31 cellular contexts compared by ENCODE assay signal in the genomic region with DNA sequence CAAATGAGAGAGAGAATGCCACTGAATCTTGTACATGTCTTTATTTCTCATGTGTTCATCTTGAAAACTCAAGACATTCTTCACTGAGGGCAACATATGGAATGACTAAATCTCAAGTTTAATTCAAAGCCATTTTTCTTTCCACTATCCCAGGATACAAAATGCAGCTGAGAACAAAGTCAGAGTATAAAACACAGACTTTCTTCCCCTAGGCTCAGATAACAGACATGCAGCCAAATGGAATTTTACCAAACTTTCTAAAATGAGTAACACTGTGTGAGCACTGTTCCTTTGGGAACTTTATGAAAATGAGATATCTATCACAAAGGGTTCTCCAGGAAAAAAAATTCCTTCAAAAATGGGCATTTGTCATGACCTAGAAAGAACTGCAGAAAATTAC. TPM values are rescaled to one million over a fixed set of nuclear protein-coding genes. Genes with fewer than 3 reads are reported as not detected.
DNase-seq lines count a peak whose midpoint lies in the region; ATAC-seq and TF ChIP-seq lines count a peak whose summit lies in the region.
"Had no signal": no experiment of that assay in that cellular context is flagged by ENCODE, and none has a peak within 500 bp of the region (broad histone marks: within the 10 kb centered on the region; RNA-seq: fewer than 3 reads in every experiment).

No MANE protein-coding gene starts in this region.

- peak overlapping the region; percentile 31 for H3K27ac Mint-ChIP-seq in mesothelial cell of epicardium
- H3K27ac Mint-ChIP-seq: activated CD4-positive, alpha-beta T cell treated with anti-CD3 and anti-CD28 coated beads for 36 hours; activated T-cell treated with anti-CD3 and anti-CD28 coated beads, Interleukin-2, amount 50 U/mL, for 24 hours; CD8-positive, alpha-beta T cell; neural progenitor cell; stimulated activated naive B cell treated with anti-CD40 and anti-IgM and Interleukin-4, amounts not matched to agents 10 μg/mL and 1 μg/mL and 100 μg/mL, for 72 hours had no signal

- peaks cover under 1% of the 10 kb centered on the region for H3K9me3 Mint-ChIP-seq in mesothelial cell of epicardium
- H3K9me3 Mint-ChIP-seq: neural progenitor cell had no signal

- no peaks in the 10 kb centered on the region for H3K36me3 Mint-ChIP-seq in mesothelial cell of epicardium
- H3K36me3 Mint-ChIP-seq: CD8-positive, alpha-beta T cell; neural progenitor cell; stimulated activated naive B cell treated with anti-CD40 and anti-IgM and Interleukin-4, amounts not matched to agents 10 μg/mL and 1 μg/mL and 100 μg/mL, for 72 hours had no signal

- no peak for TF ChIP-seq EP300 in stomach (IDR thresholded peaks at IDR 0.05)

- H3K4me3 Mint-ChIP-seq in mesothelial cell of epicardium: no peak overlapping the region
- H3K4me3 Mint-ChIP-seq: activated CD4-positive, alpha-beta T cell treated with anti-CD3 and anti-CD28 coated beads for 36 hours; activated T-cell treated with anti-CD3 and anti-CD28 coated beads, Interleukin-2, amount 50 U/mL, for 24 hours; CD8-positive, alpha-beta T cell; neural progenitor cell; stimulated activated naive B cell treated with anti-CD40 and anti-IgM and Interleukin-4, amounts not matched to agents 10 μg/mL and 1 μg/mL and 100 μg/mL, for 72 hours had no signal

- peaks cover 11% of the 10 kb centered on the region for H3K27me3 Mint-ChIP-seq in mesothelial cell of epicardium (ENCODE audit: low read depth)
- H3K27me3 Mint-ChIP-seq: activated CD4-positive, alpha-beta T cell treated with anti-CD3 and anti-CD28 coated beads for 36 hours; activated T-cell treated with anti-CD3 and anti-CD28 coated beads, Interleukin-2, amount 50 U/mL, for 24 hours; stimulated activated naive B cell treated with anti-CD40 and anti-IgM and Interleukin-4, amounts not matched to agents 10 μg/mL and 1 μg/mL and 100 μg/mL, for 72 hours had no signal

- peak overlapping the region; percentile 43 to 75 for H3K27ac ChIP-seq in ascending aorta
- peak overlapping the region; percentile 3 to 32 for H3K27ac ChIP-seq in tibial artery
- no peak overlapping the region for H3K27ac ChIP-seq in stomach
- H3K27ac ChIP-seq: KMS-11, neural progenitor cell, psoas muscle, skin epidermis, tibial nerve had no signal

- no peak for TF ChIP-seq POLR2A in stomach (IDR thresholded peaks at IDR 0.05)

- H3K4me3 ChIP-seq in ascending aorta: no peak overlapping the region
- no peak overlapping the region for H3K4me3 ChIP-seq in fibroblast of mammary gland (ENCODE audit: control insufficient read depth, low read depth, low read length)
- no peak overlapping the region for H3K4me3 ChIP-seq in tibial artery
- no peak overlapping the region for H3K4me3 ChIP-seq in stomach
- H3K4me3 ChIP-seq: neural progenitor cell, psoas muscle, skin epidermis, tibial nerve had no signal

- intact Hi-C loops in ascending aorta (cut with DNase I) (no loop called here), tibial artery (cut with DNase I; ENCODE audit: low total_unique reads) (no loop called here), stomach (cut with DNase I; ENCODE audit: low total_unique reads) (no loop called here)

- ATAC-seq in HG03039 (IDR thresholded peaks at IDR 0.05; ENCODE audit: unreplicated experiment): no peak
- no peak for ATAC-seq in GM21717 (IDR thresholded peaks at IDR 0.05; ENCODE audit: unreplicated experiment)
- ATAC-seq: activated CD4-positive, alpha-beta T cell treated with anti-CD3 and anti-CD28 coated beads for 36 hours; CD8-positive, alpha-beta T cell; psoas muscle; stimulated activated naive B cell treated with anti-CD40 and anti-IgM and Interleukin-4, amounts not matched to agents 10 μg/mL and 1 μg/mL and 100 μg/mL, for 72 hours had no signal

- no peaks in the 10 kb centered on the region for H3K9me3 ChIP-seq in ascending aorta
- H3K9me3 ChIP-seq in tibial artery: no peaks in the 10 kb centered on the region
- peaks cover 0 to 17% (median 2%) of the 10 kb centered on the region in 4 donors for H3K9me3 ChIP-seq in stomach
- H3K9me3 ChIP-seq: psoas muscle, tibial nerve had no signal

- TF ChIP-seq CTCF in ascending aorta (IDR thresholded peaks at IDR 0.05) (no peak), fibroblast of mammary gland (conservative IDR thresholded peaks at IDR 0.05; ENCODE audit: control insufficient read depth, insufficient read depth, low read depth, low read length) (no peak), mesothelial cell of epicardium (IDR thresholded peaks at IDR 0.05; ENCODE audit: unreplicated experiment) (no peak), tibial artery (IDR thresholded peaks at IDR 0.05) (no peak), stomach (IDR thresholded peaks at IDR 0.05) (no peak)

- no peaks in the 10 kb centered on the region for H3K36me3 ChIP-seq in ascending aorta
- no peaks in the 10 kb centered on the region for H3K36me3 ChIP-seq in tibial artery
- no peaks in the 10 kb centered on the region for H3K36me3 ChIP-seq in stomach
- H3K36me3 ChIP-seq: neural progenitor cell, tibial nerve had no signal

- peaks cover 21% of the 10 kb centered on the region for H3K4me1 Mint-ChIP-seq in mesothelial cell of epicardium
- H3K4me1 Mint-ChIP-seq: activated CD4-positive, alpha-beta T cell treated with anti-CD3 and anti-CD28 coated beads for 36 hours; neural progenitor cell; stimulated activated naive B cell treated with anti-CD40 and anti-IgM and Interleukin-4, amounts not matched to agents 10 μg/mL and 1 μg/mL and 100 μg/mL, for 72 hours had no signal

- DNase-seq in ascending aorta (ENCODE audit: low spot score in 2 of 2): no peak
- DNase-seq in fibroblast of mammary gland (ENCODE audit: low read depth): peak; percentile 62
- DNase-seq in mesothelial cell of epicardium (ENCODE audit: low spot score in 2 of 2, unreplicated experiment in 2 of 2): no peak
- DNase-seq in tibial artery: no peak
- no peak for DNase-seq in NCI-H2029 (lab: John Stamatoyannopoulos, UW)
- DNase-seq in stomach: no peak
- DNase-seq: activated CD4-positive, alpha-beta T cell treated with anti-CD3 and anti-CD28 coated beads for 36 hours; activated CD8-positive, alpha-beta memory T cell treated with anti-CD3 and anti-CD28 coated beads for 24 hours; activated T-cell treated with anti-CD3 and anti-CD28 coated beads, Interleukin-2, amount 50 U/mL, for 24 hours; AML-193; amygdala; CD8-positive, alpha-beta T cell; effector CD4-positive, alpha-beta T cell; GDM1; NCI-H187; NCI-H226; NCI-H748 treated with DMSO at 0.1 percent for 48 hours; OCI-M1; psoas muscle; stimulated activated CD4-positive, alpha-beta T cell treated with anti-CD3 and anti-CD28 coated beads, Interleukin-2, amount 100 ng/mL, for 48 hours; stimulated activated naive B cell treated with anti-CD40 and anti-IgM and Interleukin-4, amounts not matched to agents 10 μg/mL and 1 μg/mL and 100 μg/mL, for 72 hours had no signal

- H3K27me3 ChIP-seq in ascending aorta: no peaks in the 10 kb centered on the region
- no peaks in the 10 kb centered on the region for H3K27me3 ChIP-seq in tibial artery
- no peaks in the 10 kb centered on the region for H3K27me3 ChIP-seq in stomach
- H3K27me3 ChIP-seq: neural progenitor cell, tibial nerve had no signal

- H3K4me1 ChIP-seq in ascending aorta (peaks cover 0 to 14% of the 10 kb centered on the region in 2 donors), tibial artery (peaks cover 0 to 23% (median 7%) of the 10 kb centered on the region in 4 donors), stomach (no peaks in the 10 kb centered on the region)
- H3K4me1 ChIP-seq: neural progenitor cell, psoas muscle had no signal

RNA-seq across cellular contexts. Expression of gene BBOX1, which starts 12.0 kb away (rescaled TPM):
- total RNA-seq in ascending aorta (not detected), mesothelial cell of epicardium (0.16 TPM in 1 of 3 replicates, not detected in the others), stomach (1 to 10 TPM in 3 of 5 donors, not detected in 2; 2.3 to 6.7 (median 3.8) TPM)
- 1 to 10 TPM in 1 of 3 donors, under 1 TPM in 1, not detected in 1; 0.31 to 4.3 TPM for polyA plus RNA-seq in stomach
- total RNA-seq: activated CD4-positive, alpha-beta T cell treated with anti-CD3 and anti-CD28 coated beads for 36 hours; CD8-positive, alpha-beta T cell; epithelial cell of proximal tubule; glomerular endothelial cell; HT1080; T-helper 1 cell treated with Interleukin-12 subunit alpha and Interleukin-12 subunit beta and Interleukin-4 antibody, amounts not matched to agents 30 ng/mL and 1 ng/mL, for 36 hours had no signal

RNA-seq across cellular contexts. Expression of gene FIBIN, which starts 34.7 kb away (rescaled TPM):
- total RNA-seq in ascending aorta: 59.1 TPM
- total RNA-seq in mesothelial cell of epicardium: 7.0 to 9.3 TPM (median 8.9 TPM) in 3 replicates
- total RNA-seq in stomach: 10 to 100 TPM in 2 of 5 donors, 1 to 10 TPM in 3; 2.7 to 42.6 (median 4.5) TPM
- polyA plus RNA-seq in stomach: 1 to 10 TPM; 3.9 to 9.2 (median 6.0) TPM
- total RNA-seq: activated CD4-positive, alpha-beta T cell treated with anti-CD3 and anti-CD28 coated beads for 36 hours; CD8-positive, alpha-beta T cell; epithelial cell of proximal tubule; glomerular endothelial cell; HT1080; T-helper 1 cell treated with Interleukin-12 subunit alpha and Interleukin-12 subunit beta and Interleukin-4 antibody, amounts not matched to agents 30 ng/mL and 1 ng/mL, for 36 hours had no signal

Comparison
In these comparisons a context has a peak if more than half of its experiments do, and no peak if none do; other contexts are left out.
1. H3K27ac ChIP-seq: peak in ascending aorta (2 of 2) and tibial artery (2 of 2); none in stomach (0 of 5).